Comparison of ENCODE assay signal across 15 cellular contexts in genomic region chr1:24897263-24898151, GRCh38. TPM values are rescaled to one million over a fixed set of nuclear protein-coding genes. Genes with fewer than 3 reads are reported as not detected.
DNase-seq lines count a peak whose midpoint lies in the region; ATAC-seq, FAIRE-seq and TF ChIP-seq lines count a peak whose summit lies in the region.
"Had no signal": no experiment of that assay in that cellular context is flagged by ENCODE, and none has a peak within 500 bp of the region (broad histone marks: within the 10 kb centered on the region; RNA-seq: fewer than 3 reads in every experiment).

No MANE protein-coding gene starts in this region.

- H3K4me3 Mint-ChIP-seq in activated T-cell treated with anti-CD3 and anti-CD28 coated beads, Interleukin-2, amount 50 U/mL, for 72 hours = no peak overlapping the region

- intact Hi-C loops in kidney (cut with DNase I) = no loop called here

- DNase-seq in activated CD8-positive, alpha-beta memory T cell treated with anti-CD3 and anti-CD28 coated beads for 24 hours = peak; percentile 64
- DNase-seq in activated CD8-positive, alpha-beta memory T cell treated with anti-CD3 and anti-CD28 coated beads, Interleukin-2, amount 50 U/mL, for 4 hours = no peak
- DNase-seq in activated T-cell treated with anti-CD3 and anti-CD28 coated beads, Interleukin-2, amount 50 U/mL, for 72 hours = no peak
- DNase-seq in kidney = peak; percentile 56
- peak; percentile 32 to 73 for DNase-seq in suprapubic skin (ENCODE audit: low spot score in 2 of 2)
- no peak for DNase-seq in hepatocyte (ENCODE audit: low spot score)
- no peak for DNase-seq in BE2C
- no peak for DNase-seq in NCI-H526 treated with DMSO at 0.1 percent for 48 hours (lab: John Stamatoyannopoulos, UW)
- DNase-seq: kidney glomerular epithelial cell, NCI-H2171 treated with DMSO at 0.1 percent for 48 hours had no signal

- H3K27ac Mint-ChIP-seq in activated T-cell treated with anti-CD3 and anti-CD28 coated beads, Interleukin-2, amount 50 U/mL, for 72 hours = no peak overlapping the region

- no peak for TF ChIP-seq CTCF in kidney (IDR thresholded peaks at IDR 0.05; ENCODE audit: borderline replicate concordance, extremely low read depth, insufficient read depth)
- TF ChIP-seq CTCF in suprapubic skin (IDR thresholded peaks at IDR 0.05) = no peak
- no peak for TF ChIP-seq CTCF in hepatocyte (IDR thresholded peaks at IDR 0.05; ENCODE audit: poor library complexity)
- TF ChIP-seq CTCF in BE2C (IDR thresholded peaks at IDR 0.05; ENCODE audit: low read depth, low read length) = no peak

- H3K9ac ChIP-seq in kidney (ENCODE audit: low read length in 2 of 2) = no peak overlapping the region
- H3K9ac ChIP-seq: GM23248 had no signal

- H3K27ac ChIP-seq in kidney (ENCODE audit: low read depth in 2 of 2, low read length in 2 of 2) (no peak overlapping the region), suprapubic skin (no peak overlapping the region), hepatocyte (no peak overlapping the region)
- H3K27ac ChIP-seq: GM23248, PC-9, tibial nerve had no signal

- no peak overlapping the region for H2AFZ ChIP-seq in hepatocyte
- H2AFZ ChIP-seq: GM23248, PC-9 had no signal

- no peaks in the 10 kb centered on the region for H3K4me1 ChIP-seq in kidney (ENCODE audit: control insufficient read depth in 1 of 2, insufficient read depth in 1 of 2, low read depth in 1 of 2, low read length in 2 of 2)
- peaks cover 11% of the 10 kb centered on the region for H3K4me1 ChIP-seq in suprapubic skin
- H3K4me1 ChIP-seq in hepatocyte (ENCODE audit: insufficient read depth) = peaks cover 8% of the 10 kb centered on the region
- no peaks in the 10 kb centered on the region for H3K4me1 ChIP-seq in BE2C
- H3K4me1 ChIP-seq: tibial nerve had no signal

- peaks cover 7 to 14% of the 10 kb centered on the region in 2 donors for H3K36me3 Mint-ChIP-seq in activated T-cell treated with anti-CD3 and anti-CD28 coated beads, Interleukin-2, amount 50 U/mL, for 72 hours (ENCODE audit: insufficient read depth in 2 of 2)

- H3K4me1 Mint-ChIP-seq in activated T-cell treated with anti-CD3 and anti-CD28 coated beads, Interleukin-2, amount 50 U/mL, for 72 hours (ENCODE audit: low read depth) = peaks cover 36% of the 10 kb centered on the region

- no peaks in the 10 kb centered on the region for H3K79me2 ChIP-seq in hepatocyte

- H3K27me3 ChIP-seq in suprapubic skin (peaks cover 20% of the 10 kb centered on the region), hepatocyte (no peaks in the 10 kb centered on the region), BE2C (no peaks in the 10 kb centered on the region)
- H3K27me3 ChIP-seq: MG63 had no signal

- ATAC-seq in activated T-cell treated with anti-CD3 and anti-CD28 coated beads, Interleukin-2, amount 50 U/mL, for 72 hours (replicated peaks in 1 of 2) = peak; percentile 5 to 7

- peaks cover 6 to 7% of the 10 kb centered on the region in 2 donors for H3K9me3 Mint-ChIP-seq in activated T-cell treated with anti-CD3 and anti-CD28 coated beads, Interleukin-2, amount 50 U/mL, for 72 hours

- no peak for FAIRE-seq in kidney (lab: Jason Lieb, UNC)
- FAIRE-seq: frontal cortex had no signal

- H3K9me3 ChIP-seq in kidney (ENCODE audit: control insufficient read depth in 1 of 2, low read length in 2 of 2) = no peaks in the 10 kb centered on the region
- peaks cover under 1% of the 10 kb centered on the region for H3K9me3 ChIP-seq in suprapubic skin
- H3K9me3 ChIP-seq in hepatocyte (ENCODE audit: low read depth) = no peaks in the 10 kb centered on the region
- no peaks in the 10 kb centered on the region for H3K9me3 ChIP-seq in BE2C

- no peak overlapping the region for H3K4me2 ChIP-seq in hepatocyte
- H3K4me2 ChIP-seq: PC-9 had no signal

- no peaks in the 10 kb centered on the region for H3K36me3 ChIP-seq in kidney (ENCODE audit: control insufficient read depth in 1 of 2, insufficient read depth in 2 of 2, low read length in 2 of 2)
- H3K36me3 ChIP-seq in suprapubic skin = no peaks in the 10 kb centered on the region
- no peaks in the 10 kb centered on the region for H3K36me3 ChIP-seq in hepatocyte (replicated peaks; ENCODE audit: insufficient read depth, low read depth)
- H3K36me3 ChIP-seq in BE2C = no peaks in the 10 kb centered on the region
- H3K36me3 ChIP-seq: tibial nerve had no signal

- TF ChIP-seq POLR2A in suprapubic skin (IDR thresholded peaks at IDR 0.05) = no peak

- H3K4me3 ChIP-seq in kidney (ENCODE audit: low read length in 2 of 2) = no peak overlapping the region
- H3K4me3 ChIP-seq in suprapubic skin = no peak overlapping the region
- no peak overlapping the region for H3K4me3 ChIP-seq in hepatocyte
- no peak overlapping the region for H3K4me3 ChIP-seq in BE2C (ENCODE audit: low read depth, low read length)
- H3K4me3 ChIP-seq: GM23248, MG63, PC-9, tibial nerve had no signal

- H3K9me2 ChIP-seq in hepatocyte (replicated peaks; ENCODE audit: insufficient read depth) = no peaks in the 10 kb centered on the region

- TF ChIP-seq EP300 in suprapubic skin (IDR thresholded peaks at IDR 0.05) = no peak

- H3K27me3 Mint-ChIP-seq in activated T-cell treated with anti-CD3 and anti-CD28 coated beads, Interleukin-2, amount 50 U/mL, for 72 hours (ENCODE audit: low read depth) = no peaks in the 10 kb centered on the region

- H4K20me1 ChIP-seq in hepatocyte (ENCODE audit: insufficient read depth, poor library complexity, severe bottlenecking) = no peaks in the 10 kb centered on the region

- WGBS in suprapubic skin = 80% methylated on average over 10 of the region's 17 CpGs
- WGBS in hepatocyte (ENCODE audit: low lambda C conversion rate, missing lambda C conversion rate) = 84% methylated on average over 15 of the region's 17 CpGs

RNA-seq across cellular contexts. Expression of gene RUNX3, which starts 32.6 kb away (rescaled TPM):
- 100 to 1,000 TPM; 254 to 298 TPM for total RNA-seq in activated T-cell treated with anti-CD3 and anti-CD28 coated beads, Interleukin-2, amount 50 U/mL, for 72 hours
- total RNA-seq in kidney = 7.9 TPM
- 0.47 TPM for polyA plus RNA-seq in kidney (ENCODE audit: insufficient read depth, low read depth, low replicate concordance)
- total RNA-seq in suprapubic skin = 10 to 100 TPM in 3 of 4 donors, 1 to 10 TPM in 1; 7.9 to 18.7 (median 13.8) TPM
- 0.13 and 0.28 TPM in 2 replicates for total RNA-seq in hepatocyte
- polyA plus RNA-seq in hepatocyte = 0.16 and 0.67 TPM in 2 replicates
- polyA plus RNA-seq in BE2C (2012; ENCODE audit: insufficient read depth, insufficient read length, low read depth) = not detected
- total RNA-seq: frontal cortex, PC-9 had no signal

Comparison
In these comparisons a context has a peak if more than half of its experiments do, and no peak if none do; other contexts are left out.
1. DNase-seq: peak in activated CD8-positive, alpha-beta memory T cell treated with anti-CD3 and anti-CD28 coated beads for 24 hours (single experiment), kidney (single experiment) and suprapubic skin (2 of 2); none in activated CD8-positive, alpha-beta memory T cell treated with anti-CD3 and anti-CD28 coated beads, Interleukin-2, amount 50 U/mL, for 4 hours (single experiment), activated T-cell treated with anti-CD3 and anti-CD28 coated beads, Interleukin-2, amount 50 U/mL, for 72 hours (0 of 2), hepatocyte (single experiment), BE2C (single experiment) and NCI-H526 treated with DMSO at 0.1 percent for 48 hours (single experiment).
2. RNA of gene RUNX3, which starts 32.6 kb away (total RNA-seq): 254 to 298 TPM in activated T-cell treated with anti-CD3 and anti-CD28 coated beads, Interleukin-2, amount 50 U/mL, for 72 hours; 7.9 to 18.7 TPM in suprapubic skin, 7.9 TPM in kidney (single experiment) and 0.13 to 0.28 TPM in hepatocyte; every median in the first group is over 10 times any median in the second.